ENCODE assay signal across 1 cellular context in genomic region chr11:130002846-130003716, GRCh38.
TF ChIP-seq lines count a peak whose summit lies in the region.

No MANE protein-coding gene starts in this region.

TF ChIP-seq in K562, 482 proteins besides CTCF, POLR2A, EP300 and RAD21 (continued from another document and continues in another):
- TF ChIP-seq CLOCK (CRISPR knock-in tag; IDR thresholded peaks at IDR 0.05; ENCODE audit: borderline replicate concordance) = no peak
- no peak for TF ChIP-seq RBM34 (IDR thresholded peaks at IDR 0.05; ENCODE audit: borderline replicate concordance, insufficient read depth, low read length)
- TF ChIP-seq FOXA1 (IDR thresholded peaks at IDR 0.05; ENCODE audit: borderline replicate concordance) = no peak
- TF ChIP-seq ESRRB (CRISPR knock-in tag; IDR thresholded peaks at IDR 0.05; ENCODE audit: borderline replicate concordance) = no peak
- TF ChIP-seq GABPB2 (CRISPR knock-in tag; conservative IDR thresholded peaks at IDR 0.05) = no peak
- TF ChIP-seq, protein P1, sequence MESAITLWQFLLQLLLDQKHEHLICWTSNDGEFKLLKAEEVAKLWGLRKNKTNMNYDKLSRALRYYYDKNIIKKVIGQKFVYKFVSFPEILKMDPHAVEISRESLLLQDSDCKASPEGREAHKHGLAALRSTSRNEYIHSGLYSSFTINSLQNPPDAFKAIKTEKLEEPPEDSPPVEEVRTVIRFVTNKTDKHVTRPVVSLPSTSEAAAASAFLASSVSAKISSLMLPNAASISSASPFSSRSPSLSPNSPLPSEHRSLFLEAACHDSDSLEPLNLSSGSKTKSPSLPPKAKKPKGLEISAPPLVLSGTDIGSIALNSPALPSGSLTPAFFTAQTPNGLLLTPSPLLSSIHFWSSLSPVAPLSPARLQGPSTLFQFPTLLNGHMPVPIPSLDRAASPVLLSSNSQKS (CRISPR knock-in tag; IDR thresholded peaks at IDR 0.05) = no peak
- TF ChIP-seq, protein P2, sequence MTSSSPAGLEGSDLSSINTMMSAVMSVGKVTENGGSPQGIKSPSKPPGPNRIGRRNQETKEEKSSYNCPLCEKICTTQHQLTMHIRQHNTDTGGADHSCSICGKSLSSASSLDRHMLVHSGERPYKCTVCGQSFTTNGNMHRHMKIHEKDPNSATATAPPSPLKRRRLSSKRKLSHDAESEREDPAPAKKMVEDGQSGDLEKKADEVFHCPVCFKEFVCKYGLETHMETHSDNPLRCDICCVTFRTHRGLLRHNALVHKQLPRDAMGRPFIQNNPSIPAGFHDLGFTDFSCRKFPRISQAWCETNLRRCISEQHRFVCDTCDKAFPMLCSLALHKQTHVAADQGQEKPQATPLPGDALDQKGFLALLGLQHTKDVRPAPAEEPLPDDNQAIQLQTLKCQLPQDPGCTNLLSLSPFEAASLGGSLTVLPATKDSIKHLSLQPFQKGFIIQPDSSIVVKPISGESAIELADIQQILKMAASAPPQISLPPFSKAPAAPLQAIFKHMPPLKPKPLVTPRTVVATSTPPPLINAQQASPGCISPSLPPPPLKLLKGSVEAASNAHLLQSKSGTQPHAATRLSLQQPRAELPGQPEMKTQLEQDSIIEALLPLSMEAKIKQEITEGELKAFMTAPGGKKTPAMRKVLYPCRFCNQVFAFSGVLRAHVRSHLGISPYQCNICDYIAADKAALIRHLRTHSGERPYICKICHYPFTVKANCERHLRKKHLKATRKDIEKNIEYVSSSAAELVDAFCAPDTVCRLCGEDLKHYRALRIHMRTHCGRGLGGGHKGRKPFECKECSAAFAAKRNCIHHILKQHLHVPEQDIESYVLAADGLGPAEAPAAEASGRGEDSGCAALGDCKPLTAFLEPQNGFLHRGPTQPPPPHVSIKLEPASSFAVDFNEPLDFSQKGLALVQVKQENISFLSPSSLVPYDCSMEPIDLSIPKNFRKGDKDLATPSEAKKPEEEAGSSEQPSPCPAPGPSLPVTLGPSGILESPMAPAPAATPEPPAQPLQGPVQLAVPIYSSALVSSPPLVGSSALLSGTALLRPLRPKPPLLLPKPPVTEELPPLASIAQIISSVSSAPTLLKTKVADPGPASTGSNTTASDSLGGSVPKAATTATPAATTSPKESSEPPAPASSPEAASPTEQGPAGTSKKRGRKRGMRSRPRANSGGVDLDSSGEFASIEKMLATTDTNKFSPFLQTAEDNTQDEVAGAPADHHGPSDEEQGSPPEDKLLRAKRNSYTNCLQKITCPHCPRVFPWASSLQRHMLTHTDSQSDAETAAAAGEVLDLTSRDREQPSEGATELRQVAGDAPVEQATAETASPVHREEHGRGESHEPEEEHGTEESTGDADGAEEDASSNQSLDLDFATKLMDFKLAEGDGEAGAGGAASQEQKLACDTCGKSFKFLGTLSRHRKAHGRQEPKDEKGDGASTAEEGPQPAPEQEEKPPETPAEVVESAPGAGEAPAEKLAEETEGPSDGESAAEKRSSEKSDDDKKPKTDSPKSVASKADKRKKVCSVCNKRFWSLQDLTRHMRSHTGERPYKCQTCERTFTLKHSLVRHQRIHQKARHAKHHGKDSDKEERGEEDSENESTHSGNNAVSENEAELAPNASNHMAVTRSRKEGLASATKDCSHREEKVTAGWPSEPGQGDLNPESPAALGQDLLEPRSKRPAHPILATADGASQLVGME (CRISPR knock-in tag; IDR thresholded peaks at IDR 0.05) = no peak
- no peak for TF ChIP-seq TEAD4 (IDR thresholded peaks at IDR 0.05; ENCODE audit: low read length)
- TF ChIP-seq TEAD4 (CRISPR knock-in tag; IDR thresholded peaks at IDR 0.05; ENCODE audit: borderline replicate concordance) = no peak
- TF ChIP-seq RUNX1 (IDR thresholded peaks at IDR 0.05; ENCODE audit: low read depth) = no peak
- no peak for TF ChIP-seq CBX2 (IDR thresholded peaks at IDR 0.05; ENCODE audit: insufficient read depth, low read length, poor library complexity, severe bottlenecking)
- TF ChIP-seq THRAP3 (IDR thresholded peaks at IDR 0.05; ENCODE audit: borderline replicate concordance) = no peak
- no peak for TF ChIP-seq ZNF778 (CRISPR knock-in tag; IDR thresholded peaks at IDR 0.05)
- no peak for TF ChIP-seq ZNF785 (CRISPR knock-in tag; IDR thresholded peaks at IDR 0.05)
- TF ChIP-seq ARID1B (IDR thresholded peaks at IDR 0.05) = peak; percentile 76
- TF ChIP-seq MAZ (CRISPR knock-in tag; conservative IDR thresholded peaks at IDR 0.05 in 1 of 2, IDR thresholded peaks at IDR 0.05 in 1 of 2) = peak in 1 of 2 experiments; percentile 74; a peak in 2 of 4 replicates
- no peak for TF ChIP-seq STAT5B (CRISPR knock-in tag; IDR thresholded peaks at IDR 0.05)
- no peak for TF ChIP-seq PRPF4 (IDR thresholded peaks at IDR 0.05; ENCODE audit: insufficient read depth, low read depth, low read length, poor library complexity, severe bottlenecking)
- TF ChIP-seq, protein P3, sequence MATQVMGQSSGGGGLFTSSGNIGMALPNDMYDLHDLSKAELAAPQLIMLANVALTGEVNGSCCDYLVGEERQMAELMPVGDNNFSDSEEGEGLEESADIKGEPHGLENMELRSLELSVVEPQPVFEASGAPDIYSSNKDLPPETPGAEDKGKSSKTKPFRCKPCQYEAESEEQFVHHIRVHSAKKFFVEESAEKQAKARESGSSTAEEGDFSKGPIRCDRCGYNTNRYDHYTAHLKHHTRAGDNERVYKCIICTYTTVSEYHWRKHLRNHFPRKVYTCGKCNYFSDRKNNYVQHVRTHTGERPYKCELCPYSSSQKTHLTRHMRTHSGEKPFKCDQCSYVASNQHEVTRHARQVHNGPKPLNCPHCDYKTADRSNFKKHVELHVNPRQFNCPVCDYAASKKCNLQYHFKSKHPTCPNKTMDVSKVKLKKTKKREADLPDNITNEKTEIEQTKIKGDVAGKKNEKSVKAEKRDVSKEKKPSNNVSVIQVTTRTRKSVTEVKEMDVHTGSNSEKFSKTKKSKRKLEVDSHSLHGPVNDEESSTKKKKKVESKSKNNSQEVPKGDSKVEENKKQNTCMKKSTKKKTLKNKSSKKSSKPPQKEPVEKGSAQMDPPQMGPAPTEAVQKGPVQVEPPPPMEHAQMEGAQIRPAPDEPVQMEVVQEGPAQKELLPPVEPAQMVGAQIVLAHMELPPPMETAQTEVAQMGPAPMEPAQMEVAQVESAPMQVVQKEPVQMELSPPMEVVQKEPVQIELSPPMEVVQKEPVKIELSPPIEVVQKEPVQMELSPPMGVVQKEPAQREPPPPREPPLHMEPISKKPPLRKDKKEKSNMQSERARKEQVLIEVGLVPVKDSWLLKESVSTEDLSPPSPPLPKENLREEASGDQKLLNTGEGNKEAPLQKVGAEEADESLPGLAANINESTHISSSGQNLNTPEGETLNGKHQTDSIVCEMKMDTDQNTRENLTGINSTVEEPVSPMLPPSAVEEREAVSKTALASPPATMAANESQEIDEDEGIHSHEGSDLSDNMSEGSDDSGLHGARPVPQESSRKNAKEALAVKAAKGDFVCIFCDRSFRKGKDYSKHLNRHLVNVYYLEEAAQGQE (CRISPR knock-in tag; IDR thresholded peaks at IDR 0.05; ENCODE audit: low read depth) = no peak
- TF ChIP-seq, protein P4, sequence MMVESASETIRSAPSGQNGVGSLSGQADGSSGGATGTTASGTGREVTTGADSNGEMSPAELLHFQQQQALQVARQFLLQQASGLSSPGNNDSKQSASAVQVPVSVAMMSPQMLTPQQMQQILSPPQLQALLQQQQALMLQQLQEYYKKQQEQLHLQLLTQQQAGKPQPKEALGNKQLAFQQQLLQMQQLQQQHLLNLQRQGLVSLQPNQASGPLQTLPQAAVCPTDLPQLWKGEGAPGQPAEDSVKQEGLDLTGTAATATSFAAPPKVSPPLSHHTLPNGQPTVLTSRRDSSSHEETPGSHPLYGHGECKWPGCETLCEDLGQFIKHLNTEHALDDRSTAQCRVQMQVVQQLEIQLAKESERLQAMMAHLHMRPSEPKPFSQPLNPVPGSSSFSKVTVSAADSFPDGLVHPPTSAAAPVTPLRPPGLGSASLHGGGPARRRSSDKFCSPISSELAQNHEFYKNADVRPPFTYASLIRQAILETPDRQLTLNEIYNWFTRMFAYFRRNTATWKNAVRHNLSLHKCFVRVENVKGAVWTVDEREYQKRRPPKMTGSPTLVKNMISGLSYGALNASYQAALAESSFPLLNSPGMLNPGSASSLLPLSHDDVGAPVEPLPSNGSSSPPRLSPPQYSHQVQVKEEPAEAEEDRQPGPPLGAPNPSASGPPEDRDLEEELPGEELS (CRISPR knock-in tag; IDR thresholded peaks at IDR 0.05; ENCODE audit: borderline replicate concordance) = no peak
- no peak for TF ChIP-seq ID3 (CRISPR knock-in tag; IDR thresholded peaks at IDR 0.05)
- TF ChIP-seq ID3 (tag; IDR thresholded peaks at IDR 0.05) = 0 out of 2 replicates have a peak, but pooled peaks have one; percentile 56
- TF ChIP-seq ZNF165 (CRISPR knock-in tag; IDR thresholded peaks at IDR 0.05; ENCODE audit: borderline replicate concordance) = no peak
- TF ChIP-seq ARNT (IDR thresholded peaks at IDR 0.05) = peak in 1 of 2 experiments; percentile 71; a peak in 1 of 4 replicates
- TF ChIP-seq IRF2 (CRISPR knock-in tag; IDR thresholded peaks at IDR 0.05) = no peak
- peak; percentile 93 for TF ChIP-seq TARDBP (IDR thresholded peaks at IDR 0.05)
- TF ChIP-seq, protein P5, sequence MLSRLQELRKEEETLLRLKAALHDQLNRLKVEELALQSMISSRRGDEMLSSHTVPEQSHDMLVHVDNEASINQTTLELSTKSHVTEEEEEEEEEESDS (CRISPR knock-in tag; IDR thresholded peaks at IDR 0.05) = no peak
- TF ChIP-seq ZNF436 (CRISPR knock-in tag; IDR thresholded peaks at IDR 0.05) = no peak
- TF ChIP-seq SAP30 (IDR thresholded peaks at IDR 0.05; ENCODE audit: borderline replicate concordance, insufficient read depth, low read depth, low read length, poor library complexity, severe bottlenecking) = no peak
- peak; percentile 34; the same call in 1 of the 2 replicates for TF ChIP-seq SAFB (IDR thresholded peaks at IDR 0.05; ENCODE audit: borderline replicate concordance, low read depth, low read length)
- no peak for TF ChIP-seq ZFP36 (IDR thresholded peaks at IDR 0.05; ENCODE audit: low read depth, low read length, partially characterized antibody)
- TF ChIP-seq ZNF212 (CRISPR knock-in tag; IDR thresholded peaks at IDR 0.05) = no peak
- TF ChIP-seq, protein P6, sequence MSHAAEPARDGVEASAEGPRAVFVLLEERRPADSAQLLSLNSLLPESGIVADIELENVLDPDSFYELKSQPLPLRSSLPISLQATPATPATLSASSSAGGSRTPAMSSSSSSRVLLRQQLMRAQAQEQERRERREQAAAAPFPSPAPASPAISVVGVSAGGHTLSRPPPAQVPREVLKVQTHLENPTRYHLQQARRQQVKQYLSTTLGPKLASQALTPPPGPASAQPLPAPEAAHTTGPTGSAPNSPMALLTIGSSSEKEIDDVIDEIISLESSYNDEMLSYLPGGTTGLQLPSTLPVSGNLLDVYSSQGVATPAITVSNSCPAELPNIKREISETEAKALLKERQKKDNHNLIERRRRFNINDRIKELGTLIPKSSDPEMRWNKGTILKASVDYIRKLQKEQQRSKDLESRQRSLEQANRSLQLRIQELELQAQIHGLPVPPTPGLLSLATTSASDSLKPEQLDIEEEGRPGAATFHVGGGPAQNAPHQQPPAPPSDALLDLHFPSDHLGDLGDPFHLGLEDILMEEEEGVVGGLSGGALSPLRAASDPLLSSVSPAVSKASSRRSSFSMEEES (CRISPR knock-in tag; IDR thresholded peaks at IDR 0.05) = no peak
- TF ChIP-seq HIVEP1 (CRISPR knock-in tag; IDR thresholded peaks at IDR 0.05) = no peak
- peak; percentile 61; the same call in 1 of the 2 replicates for TF ChIP-seq KAT7 (CRISPR knock-in tag; IDR thresholded peaks at IDR 0.05; ENCODE audit: borderline replicate concordance)
- no peak for TF ChIP-seq MYBL2 (IDR thresholded peaks at IDR 0.05; ENCODE audit: low read depth)
- no peak for TF ChIP-seq MYBL2 (CRISPR knock-in tag; IDR thresholded peaks at IDR 0.05; ENCODE audit: borderline replicate concordance)
- TF ChIP-seq PRDM10 (IDR thresholded peaks at IDR 0.05; ENCODE audit: partially characterized antibody) = no peak
- TF ChIP-seq CHD2 (IDR thresholded peaks at IDR 0.05; ENCODE audit: low read depth, low read length) = no peak; the same call in 1 of the 2 replicates
- TF ChIP-seq HDAC2 (IDR thresholded peaks at IDR 0.05) = peak; percentile 53; the same call in 1 of the 2 replicates
- TF ChIP-seq MAFG (tag; conservative IDR thresholded peaks at IDR 0.05) = peak; percentile 50; the same call in 1 of the 2 replicates
